20 cellular contexts compared by ENCODE assay signal in genomic region chr22:24125942-24126341, GRCh38. TPM values are rescaled to one million over a fixed set of nuclear protein-coding genes. Genes with fewer than 3 reads are reported as not detected.
DNase-seq lines count a peak whose midpoint lies in the region; ATAC-seq and TF ChIP-seq lines count a peak whose summit lies in the region.
"Had no signal": no experiment of that assay in that cellular context is flagged by ENCODE, and none has a peak within 500 bp of the region (broad histone marks: within the 10 kb centered on the region; RNA-seq: fewer than 3 reads in every experiment).

No MANE protein-coding gene starts in this region.

- WGBS in suprapubic skin = 89% methylated on average over 3 of the region's 3 CpGs

- H3K27ac Mint-ChIP-seq in activated T-cell treated with anti-CD3 and anti-CD28 coated beads, Interleukin-2, amount 50 U/mL, for 24 hours = peak overlapping the region; percentile 55
- H3K27ac Mint-ChIP-seq in GM23338 = peak overlapping the region; percentile 58; the same call in 1 of the 2 replicates
- H3K27ac Mint-ChIP-seq in activated T-helper 17 cell treated with anti-CD3 and anti-CD28 coated beads, Interleukin-2, amount 50 U/mL, for 72 hours = peak overlapping the region; percentile 86
- peak overlapping the region in 6 of 10 donors; percentile 38 to 91 (median 58) for H3K27ac Mint-ChIP-seq in naive thymus-derived CD8-positive, alpha-beta T cell

- POLR2A ChIA-PET in naive thymus-derived CD8-positive, alpha-beta T cell (lab: Charles Lee) = interaction anchor here (1.1 to 1.5 kb wide), 3 partner anchors 9 to 49 kb away, joined by 3 to 6 read pairs (median 4); no protein-coding TSS in a partner anchor

- TF ChIP-seq EP300 in suprapubic skin (IDR thresholded peaks at IDR 0.05) = no peak

- H3K4me1 Mint-ChIP-seq in activated T-cell treated with anti-CD3 and anti-CD28 coated beads, Interleukin-2, amount 50 U/mL, for 24 hours (ENCODE audit: low read depth) = no peaks in the 10 kb centered on the region
- H3K4me1 Mint-ChIP-seq in GM23338 = peaks cover 2% of the 10 kb centered on the region; the same call in 1 of the 3 replicates
- H3K4me1 Mint-ChIP-seq in activated T-helper 17 cell treated with anti-CD3 and anti-CD28 coated beads, Interleukin-2, amount 50 U/mL, for 72 hours = peaks cover 5% of the 10 kb centered on the region
- peaks cover 9 to 17% (median 12%) of the 10 kb centered on the region in 4 donors for H3K4me1 Mint-ChIP-seq in naive thymus-derived CD8-positive, alpha-beta T cell
- H3K4me1 Mint-ChIP-seq: H9 had no signal

- TF ChIP-seq CTCF in GM23338 (conservative IDR thresholded peaks at IDR 0.05; ENCODE audit: low read depth in 2 of 2) (no peak), suprapubic skin (IDR thresholded peaks at IDR 0.05) (no peak)

- no peaks in the 10 kb centered on the region for H3F3A ChIP-seq in GM23338 (replicated peaks; ENCODE audit: low read depth)

- no peaks in the 10 kb centered on the region for H3K4me1 ChIP-seq in GM23338 (ENCODE audit: insufficient read depth)
- H3K4me1 ChIP-seq in suprapubic skin = no peaks in the 10 kb centered on the region

- no peaks in the 10 kb centered on the region for H3K9me3 Mint-ChIP-seq in activated T-cell treated with anti-CD3 and anti-CD28 coated beads, Interleukin-2, amount 50 U/mL, for 24 hours
- no peaks in the 10 kb centered on the region for H3K9me3 Mint-ChIP-seq in GM23338
- no peaks in the 10 kb centered on the region for H3K9me3 Mint-ChIP-seq in activated T-helper 17 cell treated with anti-CD3 and anti-CD28 coated beads, Interleukin-2, amount 50 U/mL, for 72 hours
- H3K9me3 Mint-ChIP-seq in naive thymus-derived CD8-positive, alpha-beta T cell = no peaks in the 10 kb centered on the region
- H3K9me3 Mint-ChIP-seq: H9 had no signal

- H3K36me3 Mint-ChIP-seq in activated T-cell treated with anti-CD3 and anti-CD28 coated beads, Interleukin-2, amount 50 U/mL, for 24 hours (ENCODE audit: low read depth) = peaks cover 88% of the 10 kb centered on the region
- peaks cover 2% of the 10 kb centered on the region; the same call in 2 of the 3 replicates for H3K36me3 Mint-ChIP-seq in GM23338 (ENCODE audit: low read depth)
- peaks cover 55% of the 10 kb centered on the region for H3K36me3 Mint-ChIP-seq in activated T-helper 17 cell treated with anti-CD3 and anti-CD28 coated beads, Interleukin-2, amount 50 U/mL, for 72 hours (ENCODE audit: low read depth)
- H3K36me3 Mint-ChIP-seq in naive thymus-derived CD8-positive, alpha-beta T cell = peaks cover 0 to 49% (median 0%) of the 10 kb centered on the region in 3 donors

- no peak overlapping the region for H3K4me2 ChIP-seq in GM23338
- H3K4me2 ChIP-seq: BLaER1 had no signal

- H3K79me2 ChIP-seq in GM23338 (replicated peaks; ENCODE audit: insufficient read depth) = no peaks in the 10 kb centered on the region

- no peak for TF ChIP-seq POLR2A in suprapubic skin (IDR thresholded peaks at IDR 0.05)

- no peaks in the 10 kb centered on the region for H3K9me3 ChIP-seq in suprapubic skin
- H3K9me3 ChIP-seq: BLaER1 had no signal

- H3K36me3 ChIP-seq in GM23338 (ENCODE audit: insufficient read depth) (no peaks in the 10 kb centered on the region; the same call in 1 of the 2 replicates), suprapubic skin (peaks cover 56% of the 10 kb centered on the region)

- H2AFZ ChIP-seq in GM23338 = no peak overlapping the region

- DNase-seq in activated T-cell treated with anti-CD3 and anti-CD28 coated beads, Interleukin-2, amount 50 U/mL, for 24 hours = no peak
- DNase-seq in activated T-cell treated with anti-CD3 and anti-CD28 coated beads for 4 hours (no peak), GM23338 (ENCODE audit: low spot score) (no peak), suprapubic skin (ENCODE audit: low spot score in 2 of 2) (no peak), activated gamma-delta T cell treated with Interleukin-2 at 50 U/mL for 16 hours (no peak)
- no peak for DNase-seq in naive thymus-derived CD8-positive, alpha-beta T cell
- DNase-seq: DND-41, H9, KBM-7, NCI-H1436 treated with DMSO at 0.1 percent for 48 hours, NCI-H2029, NCI-H446 treated with DMSO at 0.1 percent for 48 hours, NCI-H748 treated with DMSO at 0.1 percent for 48 hours, OCI-M1, Right ventricle myocardium superior had no signal

- H3K27ac ChIP-seq in GM23338 (ENCODE audit: low read depth) = no peak overlapping the region
- no peak overlapping the region for H3K27ac ChIP-seq in suprapubic skin
- H3K27ac ChIP-seq: BLaER1 had no signal

- H4K20me1 ChIP-seq in GM23338 (replicated peaks; ENCODE audit: insufficient read depth) = no peaks in the 10 kb centered on the region; the same call in none of the 2 replicates

- no peaks in the 10 kb centered on the region for H3K27me3 Mint-ChIP-seq in activated T-cell treated with anti-CD3 and anti-CD28 coated beads, Interleukin-2, amount 50 U/mL, for 24 hours
- no peaks in the 10 kb centered on the region for H3K27me3 Mint-ChIP-seq in GM23338 (ENCODE audit: insufficient read depth, low read depth, poor library complexity)
- H3K27me3 Mint-ChIP-seq in activated T-helper 17 cell treated with anti-CD3 and anti-CD28 coated beads, Interleukin-2, amount 50 U/mL, for 72 hours = no peaks in the 10 kb centered on the region
- H3K27me3 Mint-ChIP-seq in naive thymus-derived CD8-positive, alpha-beta T cell = no peaks in the 10 kb centered on the region

- ATAC-seq in GM23338 (no peak), HG03139 (IDR thresholded peaks at IDR 0.05; ENCODE audit: unreplicated experiment) (no peak)
- no peak for ATAC-seq in activated T-helper 17 cell treated with anti-CD3 and anti-CD28 coated beads, Interleukin-2, amount 50 U/mL, for 72 hours (replicated peaks)
- ATAC-seq in naive thymus-derived CD8-positive, alpha-beta T cell = no peak
- ATAC-seq: HepG2 had no signal

- H3K27me3 ChIP-seq in GM23338 (ENCODE audit: insufficient read depth) = no peaks in the 10 kb centered on the region
- no peaks in the 10 kb centered on the region for H3K27me3 ChIP-seq in suprapubic skin
- H3K27me3 ChIP-seq: BLaER1 had no signal

- H3K4me3 ChIP-seq in GM23338 (no peak overlapping the region), suprapubic skin (no peak overlapping the region)
- H3K4me3 ChIP-seq: BLaER1 had no signal

- H3K9me2 ChIP-seq in GM23338 (ENCODE audit: insufficient read depth) = no peaks in the 10 kb centered on the region

- no peak overlapping the region for H3K4me3 Mint-ChIP-seq in activated T-cell treated with anti-CD3 and anti-CD28 coated beads, Interleukin-2, amount 50 U/mL, for 24 hours
- no peak overlapping the region for H3K4me3 Mint-ChIP-seq in GM23338
- no peak overlapping the region for H3K4me3 Mint-ChIP-seq in activated T-helper 17 cell treated with anti-CD3 and anti-CD28 coated beads, Interleukin-2, amount 50 U/mL, for 72 hours
- no peak overlapping the region for H3K4me3 Mint-ChIP-seq in naive thymus-derived CD8-positive, alpha-beta T cell
- H3K4me3 Mint-ChIP-seq: H9 had no signal

TF ChIP-seq in GM23338, 12 proteins besides CTCF, POLR2A, EP300 and RAD21 (continues in another document):
- TF ChIP-seq STAT1 (IDR thresholded peaks at IDR 0.05; ENCODE audit: unreplicated experiment) (no peak), NANOG (IDR thresholded peaks at IDR 0.05; ENCODE audit: borderline replicate concordance) (no peak), JUNB (IDR thresholded peaks at IDR 0.05; ENCODE audit: unreplicated experiment) (no peak), EZH2phosphoT487 (IDR thresholded peaks at IDR 0.05; ENCODE audit: unreplicated experiment) (no peak), EZH2 (IDR thresholded peaks at IDR 0.05; ENCODE audit: low read depth, unreplicated experiment) (no peak), POLR2AphosphoS5 (IDR thresholded peaks at IDR 0.05; ENCODE audit: low read depth) (no peak)

RNA-seq across cellular contexts. Expression of gene SUSD2, which starts 55.3 kb away (rescaled TPM):
- total RNA-seq in GM23338 (2014; rRNA removed; shearing (Covaris generic)) = 2.1 and 2.2 TPM in 2 replicates
- 0.68 and 0.74 TPM in 2 replicates for polyA plus RNA-seq in GM23338 (2016; fragmentation: Nextera tagmentation; extraction: Ambion mirVana)
- 1 to 10 TPM in 1 of 2 donors, under 1 TPM in 1; 0.66 to 1.5 TPM for total RNA-seq in activated T-helper 17 cell treated with anti-CD3 and anti-CD28 coated beads, Interleukin-2, amount 50 U/mL, for 72 hours
- 1 to 10 TPM; 1.7 to 1.9 TPM for total RNA-seq in naive thymus-derived CD8-positive, alpha-beta T cell
- polyA plus RNA-seq in naive thymus-derived CD8-positive, alpha-beta T cell = under 1 TPM in 2 of 3 donors, not detected in 1; 0.07 TPM
- 10 to 100 TPM in 3 of 4 donors, 1 to 10 TPM in 1; 5.1 to 41.4 (median 29.0) TPM for total RNA-seq in suprapubic skin
- total RNA-seq: G401 had no signal
